ENCODE assay signal across 20 cellular contexts in the genomic region with DNA sequence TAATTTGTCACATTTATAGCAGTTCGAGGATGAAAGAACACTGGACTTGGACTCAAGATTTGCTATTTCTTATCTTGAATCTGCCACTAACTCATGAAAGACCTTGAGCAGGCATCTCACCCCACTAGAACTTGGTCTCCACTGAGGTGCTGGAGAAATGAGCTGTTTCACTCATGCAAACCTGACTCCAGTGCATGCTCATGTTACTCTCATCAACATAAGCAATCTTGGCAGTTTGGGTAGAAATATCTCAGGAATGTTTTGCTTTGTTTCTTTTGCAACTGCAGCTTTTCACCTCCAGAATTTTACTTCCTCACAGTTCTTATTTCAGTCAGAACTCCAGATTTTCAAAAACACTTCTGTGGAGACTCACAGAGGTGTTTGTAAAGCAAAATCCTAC. TPM values are rescaled to one million over a fixed set of nuclear protein-coding genes. Genes with fewer than 3 reads are reported as not detected.
DNase-seq lines count a peak whose midpoint lies in the region; TF ChIP-seq lines count a peak whose summit lies in the region.
"Had no signal": no experiment of that assay in that cellular context is flagged by ENCODE, and none has a peak within 500 bp of the region (broad histone marks: within the 10 kb centered on the region; RNA-seq: fewer than 3 reads in every experiment).

No MANE protein-coding gene starts in this region.

- intact Hi-C loops in esophagus muscularis mucosa (cut with DNase I): no loop called here

- no peaks in the 10 kb centered on the region for H3K36me3 ChIP-seq in esophagus muscularis mucosa
- H3K36me3 ChIP-seq: breast epithelium had no signal

- H3K4me1 ChIP-seq in esophagus muscularis mucosa: peaks cover 0 to 8% (median 2%) of the 10 kb centered on the region in 4 donors
- H3K4me1 ChIP-seq: breast epithelium had no signal

- DNase-seq in AG08396 (ENCODE audit: low spot score): peak; percentile 15
- DNase-seq in M059J (ENCODE audit: low read depth): peak; percentile 62
- peak; percentile 31 to 55 for DNase-seq in cardiac fibroblast (ENCODE audit: low read depth in 2 of 2)
- DNase-seq in kidney tubule cell (ENCODE audit: low spot score): peak; percentile 40
- DNase-seq in esophagus muscularis mucosa (ENCODE audit: extremely low spot score): no peak
- no peak for DNase-seq in amygdala (lab: John Stamatoyannopoulos, UW)
- DNase-seq in GM19238 (ENCODE audit: insufficient read length, low spot score): no peak
- no peak for DNase-seq in RPMI8226
- DNase-seq: activated CD4-positive, alpha-beta T cell treated with anti-CD3 and anti-CD28 coated beads for 1 hour; activated CD8-positive, alpha-beta memory T cell treated with anti-CD3 and anti-CD28 coated beads for 24 hours; CD4-positive, alpha-beta memory T cell; dermis blood vessel endothelial cell; DMS153; GF-D8; midbrain; MM.1S; NCI-H1694 treated with DMSO at 0.1 percent for 48 hours; stimulated activated naive CD4-positive, alpha-beta T cell had no signal

- 67% methylated on average over 1 of the region's 1 CpG for whole genome bisulfite sequencing in esophagus muscularis mucosa

- TF ChIP-seq CTCF in cardiac fibroblast (IDR thresholded peaks at IDR 0.05; ENCODE audit: low read depth, low read length) (no peak), esophagus muscularis mucosa (IDR thresholded peaks at IDR 0.05) (no peak)

- no peak for TF ChIP-seq EP300 in esophagus muscularis mucosa (IDR thresholded peaks at IDR 0.05)

- TF ChIP-seq POLR2A in esophagus muscularis mucosa (IDR thresholded peaks at IDR 0.05; ENCODE audit: low read depth): no peak

- no peak overlapping the region for H3K27ac ChIP-seq in esophagus muscularis mucosa (replicated peaks in 1 of 4)
- H3K27ac ChIP-seq: breast epithelium had no signal

- H3K4me3 ChIP-seq in cardiac fibroblast (replicated peaks in 1 of 2; ENCODE audit: low read depth in 2 of 2, low read length in 2 of 2) (no peak overlapping the region), esophagus muscularis mucosa (no peak overlapping the region)
- H3K4me3 ChIP-seq: breast epithelium, GM12878 had no signal

- H3K27me3 ChIP-seq in esophagus muscularis mucosa: no peaks in the 10 kb centered on the region
- H3K27me3 ChIP-seq: breast epithelium had no signal

- H3K9me3 ChIP-seq in esophagus muscularis mucosa: no peaks in the 10 kb centered on the region
- H3K9me3 ChIP-seq: breast epithelium had no signal

RNA-seq across cellular contexts. Expression of a gene that starts 46.2 kb away (rescaled TPM):
- total RNA-seq in M059J (2014; rRNA removed; shearing (Covaris generic)): 0.47 and 1.0 TPM in 2 replicates
- total RNA-seq in esophagus muscularis mucosa: 1 to 10 TPM in 1 of 4 donors, under 1 TPM in 3; 0.26 to 1.3 (median 0.37) TPM
- total RNA-seq: dermis blood vessel endothelial cell had no signal

Comparison
In these comparisons a context has a peak if more than half of its experiments do, and no peak if none do; other contexts are left out.
1. DNase-seq: peak in AG08396 (single experiment), M059J (single experiment), cardiac fibroblast (2 of 2) and kidney tubule cell (single experiment); none in esophagus muscularis mucosa (single experiment), amygdala (0 of 56), GM19238 (single experiment) and RPMI8226 (single experiment).